12 cellular contexts compared by ENCODE assay signal in genomic region chr6:137968901-137969300, GRCh38.
A peak's percentile ranks its signal among the peaks of the same experiment; 100 is the strongest.
DNase-seq lines count a peak whose midpoint lies in the region; ATAC-seq and TF ChIP-seq lines count a peak whose summit lies in the region.
"Had no signal": no experiment of that assay in that cellular context is flagged by ENCODE, and none has a peak within 500 bp of the region (broad histone marks: within the 10 kb centered on the region; RNA-seq: fewer than 3 reads in every experiment).

No MANE protein-coding gene starts in this region.

- H3K27me3 ChIP-seq in vagina: no peaks in the 10 kb centered on the region

- no peak for TF ChIP-seq CTCF in vagina (IDR thresholded peaks at IDR 0.05)

- peak overlapping the region; percentile 74 to 98 for H3K4me3 Mint-ChIP-seq in activated T-cell treated with anti-CD3 and anti-CD28 coated beads, Interleukin-2, amount 50 U/mL, for 72 hours
- H3K4me3 Mint-ChIP-seq in activated naive CD8-positive, alpha-beta T cell treated with anti-CD3 and anti-CD28 coated beads, Interleukin-2, amount 10 ng/mL, durations not matched to agents 7 days and 5 days: peak overlapping the region; percentile 15
- peak overlapping the region; percentile 51 to 74 for H3K4me3 Mint-ChIP-seq in stimulated activated naive CD8-positive, alpha-beta T cell treated with anti-CD3 and anti-CD28 coated beads, Interleukin-15, amount 100 ng/mL, for 72 hours

- H3K27me3 Mint-ChIP-seq in activated T-cell treated with anti-CD3 and anti-CD28 coated beads, Interleukin-2, amount 50 U/mL, for 72 hours (ENCODE audit: low read depth): no peaks in the 10 kb centered on the region
- H3K27me3 Mint-ChIP-seq in activated naive CD8-positive, alpha-beta T cell treated with anti-CD3 and anti-CD28 coated beads, Interleukin-2, amount 10 ng/mL, durations not matched to agents 7 days and 5 days: no peaks in the 10 kb centered on the region
- no peaks in the 10 kb centered on the region for H3K27me3 Mint-ChIP-seq in stimulated activated naive CD8-positive, alpha-beta T cell treated with anti-CD3 and anti-CD28 coated beads, Interleukin-15, amount 100 ng/mL, for 72 hours

- intact Hi-C loops in vagina (cut with DNase I): no loop called here

- H3K36me3 ChIP-seq in KOPT-K1 (ENCODE audit: insufficient read depth, low read length) (no peaks in the 10 kb centered on the region), vagina (no peaks in the 10 kb centered on the region)

- H3K4me3 ChIP-seq in vagina: no peak overlapping the region

- no peak for TF ChIP-seq POLR2A in vagina (IDR thresholded peaks at IDR 0.05)

- DNase-seq in activated T-cell treated with anti-CD3 and anti-CD28 coated beads, Interleukin-2, amount 50 U/mL, for 72 hours: no peak
- DNase-seq in activated T-cell treated with anti-CD3 and anti-CD28 coated beads, Interleukin-2, amount 50 U/mL, for 48 hours: no peak
- DNase-seq in activated naive CD8-positive, alpha-beta T cell treated with anti-CD3 and anti-CD28 coated beads, Interleukin-2, amount 10 ng/mL, durations not matched to agents 7 days and 5 days: no peak
- DNase-seq in stimulated activated naive CD8-positive, alpha-beta T cell treated with anti-CD3 and anti-CD28 coated beads, Interleukin-15, amount 100 ng/mL, for 72 hours: no peak
- no peak for DNase-seq in vagina (ENCODE audit: extremely low spot score in 2 of 2)
- DNase-seq in NCI-H1092 (lab: John Stamatoyannopoulos, UW): no peak
- DNase-seq: activated CD4-positive, alpha-beta T cell treated with anti-CD3 and anti-CD28 coated beads, Interleukin-2, amount 50 U/mL, for 1 hour; IMR-90; kidney had no signal

- peaks cover 59% of the 10 kb centered on the region for H3K4me1 Mint-ChIP-seq in activated T-cell treated with anti-CD3 and anti-CD28 coated beads, Interleukin-2, amount 50 U/mL, for 72 hours (ENCODE audit: low read depth)
- H3K4me1 Mint-ChIP-seq in activated naive CD8-positive, alpha-beta T cell treated with anti-CD3 and anti-CD28 coated beads, Interleukin-2, amount 10 ng/mL, durations not matched to agents 7 days and 5 days: peaks cover 46% of the 10 kb centered on the region
- peaks cover 69% of the 10 kb centered on the region for H3K4me1 Mint-ChIP-seq in stimulated activated naive CD8-positive, alpha-beta T cell treated with anti-CD3 and anti-CD28 coated beads, Interleukin-15, amount 100 ng/mL, for 72 hours

- peaks cover 4 to 10% of the 10 kb centered on the region in 2 donors for H3K9me3 Mint-ChIP-seq in activated T-cell treated with anti-CD3 and anti-CD28 coated beads, Interleukin-2, amount 50 U/mL, for 72 hours
- H3K9me3 Mint-ChIP-seq in activated naive CD8-positive, alpha-beta T cell treated with anti-CD3 and anti-CD28 coated beads, Interleukin-2, amount 10 ng/mL, durations not matched to agents 7 days and 5 days: peaks cover 5% of the 10 kb centered on the region
- H3K9me3 Mint-ChIP-seq in stimulated activated naive CD8-positive, alpha-beta T cell treated with anti-CD3 and anti-CD28 coated beads, Interleukin-15, amount 100 ng/mL, for 72 hours: peaks cover 6 to 13% of the 10 kb centered on the region in 2 donors

- H3K27ac ChIP-seq in KOPT-K1 (ENCODE audit: low read depth, low read length, poor library complexity, severe bottlenecking) (peak overlapping the region; percentile 20), vagina (no peak overlapping the region)

- H3K27ac Mint-ChIP-seq in activated T-cell treated with anti-CD3 and anti-CD28 coated beads, Interleukin-2, amount 50 U/mL, for 72 hours: peak overlapping the region; percentile 100
- peak overlapping the region; percentile 65 for H3K27ac Mint-ChIP-seq in activated naive CD8-positive, alpha-beta T cell treated with anti-CD3 and anti-CD28 coated beads, Interleukin-2, amount 10 ng/mL, durations not matched to agents 7 days and 5 days
- peak overlapping the region; percentile 22 to 98 for H3K27ac Mint-ChIP-seq in stimulated activated naive CD8-positive, alpha-beta T cell treated with anti-CD3 and anti-CD28 coated beads, Interleukin-15, amount 100 ng/mL, for 72 hours

- ATAC-seq in activated T-cell treated with anti-CD3 and anti-CD28 coated beads, Interleukin-2, amount 50 U/mL, for 72 hours (replicated peaks in 1 of 2): peak; percentile 75 to 78
- peak; percentile 57 for ATAC-seq in activated naive CD8-positive, alpha-beta T cell treated with anti-CD3 and anti-CD28 coated beads, Interleukin-2, amount 10 ng/mL, durations not matched to agents 7 days and 5 days (ENCODE audit: low read depth)
- peak; percentile 61 for ATAC-seq in stimulated activated naive CD8-positive, alpha-beta T cell treated with anti-CD3 and anti-CD28 coated beads, Interleukin-15, amount 100 ng/mL, for 72 hours
- no peak for ATAC-seq in GM19324 (IDR thresholded peaks at IDR 0.05; ENCODE audit: low FRiP score, unreplicated experiment)
- ATAC-seq: Right ventricle myocardium inferior had no signal

- POLR2A ChIA-PET in activated naive CD8-positive, alpha-beta T cell treated with anti-CD3 and anti-CD28 coated beads, Interleukin-2, amount 10 ng/mL, durations not matched to agents 7 days and 5 days (lab: Charles Lee): interaction anchor here (1.1 to 1.5 kb wide), 2 partner anchors 101 to 261 kb away, joined by 3 to 5 read pairs; partner anchors contain the start of gene TNFAIP3

- H3K9me3 ChIP-seq in KOPT-K1 (ENCODE audit: insufficient read depth, low read length, poor library complexity, severe bottlenecking): no peaks in the 10 kb centered on the region
- H3K9me3 ChIP-seq in vagina: no peaks in the 10 kb centered on the region

- H3K36me3 Mint-ChIP-seq in activated T-cell treated with anti-CD3 and anti-CD28 coated beads, Interleukin-2, amount 50 U/mL, for 72 hours (ENCODE audit: insufficient read depth in 2 of 2): peaks cover 2 to 5% of the 10 kb centered on the region in 2 donors
- peaks cover 17% of the 10 kb centered on the region for H3K36me3 Mint-ChIP-seq in activated naive CD8-positive, alpha-beta T cell treated with anti-CD3 and anti-CD28 coated beads, Interleukin-2, amount 10 ng/mL, durations not matched to agents 7 days and 5 days

- no peaks in the 10 kb centered on the region for H3K4me1 ChIP-seq in vagina

Comparison
In these comparisons a context has a peak if more than half of its experiments do, and no peak if none do; other contexts are left out.
1. H3K4me3 Mint-ChIP-seq: peak in every context shown above with its lines; median percentile 86 in activated T-cell treated with anti-CD3 and anti-CD28 coated beads, Interleukin-2, amount 50 U/mL, for 72 hours; 62 in stimulated activated naive CD8-positive, alpha-beta T cell treated with anti-CD3 and anti-CD28 coated beads, Interleukin-15, amount 100 ng/mL, for 72 hours; 15 in activated naive CD8-positive, alpha-beta T cell treated with anti-CD3 and anti-CD28 coated beads, Interleukin-2, amount 10 ng/mL, durations not matched to agents 7 days and 5 days.